ENCODE assay signal across 8 cellular contexts in genomic region chr19:58513694-58514563, GRCh38. TPM values are rescaled to one million over a fixed set of nuclear protein-coding genes. Genes with fewer than 3 reads are reported as not detected.
A peak's percentile ranks its signal among the peaks of the same experiment; 100 is the strongest.
DNase-seq lines count a peak whose midpoint lies in the region; ATAC-seq and TF ChIP-seq lines count a peak whose summit lies in the region.

No MANE protein-coding gene starts in this region.

- H3K36me3 Mint-ChIP-seq in activated CD4-positive, alpha-beta memory T cell treated with anti-CD3 and anti-CD28 coated beads for 36 hours, result peaks cover 15% of the 10 kb centered on the region

- POLR2A ChIA-PET in activated CD4-positive, alpha-beta memory T cell treated with anti-CD3 and anti-CD28 coated beads for 36 hours (lab: Charles Lee), result interaction anchor here (0.6 to 1.5 kb wide), 7 partner anchors 18 to 67 kb away, joined by 3 to 14 read pairs (median 4); partner anchors contain the start of gene TRIM28

- H3K4me1 ChIP-seq in ACC112 (ENCODE audit: control insufficient read depth, insufficient read depth, low read length, unreplicated experiment), result peaks cover 4% of the 10 kb centered on the region
- peaks cover 34 to 51% of the 10 kb centered on the region in 2 donors for H3K4me1 ChIP-seq in duodenal mucosa (ENCODE audit: control insufficient read depth in 1 of 2, insufficient read depth in 2 of 2, low read length in 2 of 2)

- H3K9me3 ChIP-seq in duodenal mucosa (ENCODE audit: control insufficient read depth in 1 of 2, low read length in 2 of 2), result no peaks in the 10 kb centered on the region

- intact Hi-C loops in activated CD4-positive, alpha-beta memory T cell treated with anti-CD3 and anti-CD28 coated beads for 36 hours (cut with micrococcal nuclease), result loop anchor here (1.0 kb wide), 2 partner anchors 15 to 30 kb away; partner anchors contain the start of gene TRIM28
- intact Hi-C loops in lower leg skin (cut with DNase I; ENCODE audit: low total_unique reads), result no loop called here

- peak overlapping the region; percentile 91 for H3K27ac Mint-ChIP-seq in activated CD4-positive, alpha-beta memory T cell treated with anti-CD3 and anti-CD28 coated beads for 36 hours

- ATAC-seq in GM18868 (IDR thresholded peaks at IDR 0.05; ENCODE audit: unreplicated experiment) (peak; percentile 80), HG03342 (IDR thresholded peaks at IDR 0.05; ENCODE audit: unreplicated experiment) (peak; percentile 62)

- peak overlapping the region; percentile 83 for H3K4me3 Mint-ChIP-seq in activated CD4-positive, alpha-beta memory T cell treated with anti-CD3 and anti-CD28 coated beads for 36 hours

- peak; percentile 81 for DNase-seq in NCI-H510A treated with DMSO at 0.1 percent for 48 hours (lab: John Stamatoyannopoulos, UW)
- peak; percentile 98 for DNase-seq in activated CD4-positive, alpha-beta memory T cell treated with anti-CD3 and anti-CD28 coated beads for 36 hours
- peak; percentile 63 to 96 for DNase-seq in lower leg skin (ENCODE audit: low spot score in 2 of 2)
- peak; percentile 91 to 97 for DNase-seq in stimulated activated CD4-positive, alpha-beta T cell treated with anti-CD3 and anti-CD28 coated beads, Interleukin-4, amount 100 ng/mL, for 4 hours

- peak overlapping the region; percentile 63 for H3K4me3 ChIP-seq in ACC112 (ENCODE audit: low read depth, low read length)
- peak overlapping the region; percentile 50 to 67 for H3K4me3 ChIP-seq in duodenal mucosa (ENCODE audit: low read depth in 1 of 2, low read length in 2 of 2)
- H3K4me3 ChIP-seq in lower leg skin (ENCODE audit: low read depth, poor library complexity, severe bottlenecking), result no peak overlapping the region

- no peaks in the 10 kb centered on the region for H3K27me3 Mint-ChIP-seq in activated CD4-positive, alpha-beta memory T cell treated with anti-CD3 and anti-CD28 coated beads for 36 hours

- H3K36me3 ChIP-seq in ACC112 (ENCODE audit: insufficient read depth, low read length) (no peaks in the 10 kb centered on the region), duodenal mucosa (ENCODE audit: control insufficient read depth in 1 of 2, insufficient read depth in 2 of 2, low read length in 2 of 2) (peaks cover 11 to 19% of the 10 kb centered on the region in 2 donors)

- CTCF ChIA-PET in activated CD4-positive, alpha-beta memory T cell treated with anti-CD3 and anti-CD28 coated beads for 36 hours (lab: Charles Lee), result interaction anchor here (0.6 to 2.5 kb wide), 36 partner anchors 10 to 295 kb away, joined by 3 to 43 read pairs (median 4); partner anchors contain the start of genes CHMP2A, MZF1, RNF225 and TRIM28

- no peak for TF ChIP-seq POLR2A in lower leg skin (IDR thresholded peaks at IDR 0.05)

- peaks cover 25% of the 10 kb centered on the region for H3K79me2 ChIP-seq in ACC112 (ENCODE audit: control insufficient read depth, insufficient read depth, low read length, unreplicated experiment)

- H3K9ac ChIP-seq in duodenal mucosa (ENCODE audit: low read depth in 1 of 2, low read length in 2 of 2), result peak overlapping the region; percentile 42 to 64

- no peaks in the 10 kb centered on the region for H3K27me3 ChIP-seq in ACC112 (ENCODE audit: insufficient read depth, low read length)
- no peaks in the 10 kb centered on the region for H3K27me3 ChIP-seq in duodenal mucosa (ENCODE audit: control insufficient read depth in 1 of 2, insufficient read depth in 2 of 2, low read length in 2 of 2)

- TF ChIP-seq CTCF in lower leg skin (IDR thresholded peaks at IDR 0.05), result no peak

- H2AFZ ChIP-seq in ACC112 (ENCODE audit: low read length, unreplicated experiment), result no peak overlapping the region

- H3K4me1 Mint-ChIP-seq in activated CD4-positive, alpha-beta memory T cell treated with anti-CD3 and anti-CD28 coated beads for 36 hours (ENCODE audit: low read depth), result peaks cover 26% of the 10 kb centered on the region

- WGBS in lower leg skin, 2 donors, result 24 to 28% methylated on average over 42 of the region's 66 CpGs

- H3K27ac ChIP-seq in ACC112 (ENCODE audit: low read depth, low read length), result no peak overlapping the region
- H3K27ac ChIP-seq in duodenal mucosa (ENCODE audit: low read depth, low read length), result peak overlapping the region; percentile 1

- H3K9me3 Mint-ChIP-seq in activated CD4-positive, alpha-beta memory T cell treated with anti-CD3 and anti-CD28 coated beads for 36 hours, result no peaks in the 10 kb centered on the region

RNA-seq across cellular contexts. Expression of gene SLC27A5, which starts 2.1 kb away (rescaled TPM):
- total RNA-seq in activated CD4-positive, alpha-beta memory T cell treated with anti-CD3 and anti-CD28 coated beads for 36 hours, result 10 to 100 TPM; 16.7 to 17.0 TPM
- total RNA-seq in lower leg skin, result 10 to 100 TPM in 1 of 4 donors, 1 to 10 TPM in 3; 4.8 to 11.7 (median 8.1) TPM

RNA-seq across cellular contexts. Expression of gene ZBTB45, which starts 5.7 kb away (rescaled TPM):
- 1 to 10 TPM; 9.9 to 10.0 TPM for total RNA-seq in activated CD4-positive, alpha-beta memory T cell treated with anti-CD3 and anti-CD28 coated beads for 36 hours
- total RNA-seq in lower leg skin, result 10 to 100 TPM; 13.3 to 30.5 (median 18.4) TPM

RNA-seq across cellular contexts. Expression of gene TRIM28, which starts 29.9 kb away (rescaled TPM):
- 100 to 1,000 TPM; 404 to 408 TPM for total RNA-seq in activated CD4-positive, alpha-beta memory T cell treated with anti-CD3 and anti-CD28 coated beads for 36 hours
- total RNA-seq in lower leg skin, result 100 to 1,000 TPM; 225 to 412 (median 265) TPM

RNA-seq across cellular contexts. Expression of gene ZNF446, which starts 37.8 kb away (rescaled TPM):
- 1 to 10 TPM; 6.4 to 7.5 TPM for total RNA-seq in activated CD4-positive, alpha-beta memory T cell treated with anti-CD3 and anti-CD28 coated beads for 36 hours
- total RNA-seq in lower leg skin, result 10 to 100 TPM; 14.7 to 29.8 (median 22.8) TPM

RNA-seq across cellular contexts. Expression of gene CHMP2A, which starts 41.0 kb away (rescaled TPM):
- total RNA-seq in activated CD4-positive, alpha-beta memory T cell treated with anti-CD3 and anti-CD28 coated beads for 36 hours, result 100 to 1,000 TPM; 120 to 122 TPM
- 100 to 1,000 TPM; 104 to 129 (median 118) TPM for total RNA-seq in lower leg skin
